In genomic region chr1:24150228-24151174, GRCh38 we compare ENCODE assay signal across 8 cellular contexts.
DNase-seq lines count a peak whose midpoint lies in the region; ATAC-seq lines count a peak whose summit lies in the region.

No MANE protein-coding gene starts in this region.

- peak; percentile 21 for DNase-seq in DMS 273 treated with DMSO at 0.1 percent for 48 hours (lab: John Stamatoyannopoulos, UW)
- DNase-seq in NCI-H446 (lab: John Stamatoyannopoulos, UW) = peak; percentile 6 to 75
- peak; percentile 93 for DNase-seq in activated CD4-positive, CD25-positive, alpha-beta regulatory T cell treated with anti-CD3 and anti-CD28 coated beads, Interleukin-2, amount 50 U/mL, for 72 hours
- peak; percentile 90 for DNase-seq in cerebellar cortex (ENCODE audit: low spot score)
- peak; percentile 98 for DNase-seq in islet precursor cell
- peak; percentile 91 for DNase-seq in stimulated activated CD4-positive, alpha-beta T cell treated with anti-CD3 and anti-CD28 coated beads, Interleukin-12 subunit alpha, Interleukin-12 subunit beta, amount 100 ng/mL, for 4 hours

- ATAC-seq in HG03135 (IDR thresholded peaks at IDR 0.05; ENCODE audit: unreplicated experiment) (peak; percentile 74), HG02588 (IDR thresholded peaks at IDR 0.05; ENCODE audit: unreplicated experiment) (no peak)

Comparison
In these comparisons a context has a peak if more than half of its experiments do, and no peak if none do; other contexts are left out.
1. DNase-seq: peak in every context shown above with its lines; median percentile 98 in islet precursor cell; 93 in activated CD4-positive, CD25-positive, alpha-beta regulatory T cell treated with anti-CD3 and anti-CD28 coated beads, Interleukin-2, amount 50 U/mL, for 72 hours; 91 in stimulated activated CD4-positive, alpha-beta T cell treated with anti-CD3 and anti-CD28 coated beads, Interleukin-12 subunit alpha, Interleukin-12 subunit beta, amount 100 ng/mL, for 4 hours; 90 in cerebellar cortex; 40 in NCI-H446; 21 in DMS 273 treated with DMSO at 0.1 percent for 48 hours.